ENCODE assay signal across 8 cellular contexts in the genomic region with DNA sequence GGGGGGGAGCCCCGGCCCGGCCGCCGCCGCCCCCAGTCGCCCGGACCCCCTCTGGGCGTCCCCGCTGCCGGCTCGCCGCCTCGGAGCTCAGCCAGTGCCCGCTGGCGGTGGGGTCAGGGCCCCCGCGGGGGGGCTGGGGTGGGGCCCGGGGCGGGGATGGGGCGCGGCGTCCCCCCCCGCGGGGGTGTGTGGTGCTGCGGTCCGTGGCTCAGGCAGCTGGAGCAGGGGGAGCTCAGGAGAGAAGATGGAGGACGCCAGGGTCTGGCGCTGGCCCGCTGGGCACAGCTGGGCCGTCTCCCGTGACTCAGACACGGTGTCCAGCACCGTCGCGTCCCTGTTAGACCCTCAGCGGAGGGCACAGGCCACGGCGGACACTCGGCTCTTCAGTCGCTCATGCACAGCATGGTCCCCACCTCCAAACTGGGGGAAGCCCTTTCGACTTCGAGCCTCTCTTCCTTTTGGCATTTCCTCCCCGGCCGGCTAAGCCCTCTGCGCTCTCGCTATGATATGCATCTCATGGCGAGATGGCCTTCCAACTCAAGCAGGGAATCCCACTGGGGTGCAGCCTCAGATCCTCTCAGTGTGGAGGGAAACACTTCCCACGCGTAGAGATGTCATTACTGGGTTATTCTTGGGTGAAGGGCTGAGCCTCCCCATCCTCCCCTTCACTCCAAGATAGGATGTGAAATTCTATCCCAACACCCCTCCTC. TPM values are rescaled to one million over a fixed set of nuclear protein-coding genes. Genes with fewer than 3 reads are reported as not detected.
DNase-seq lines count a peak whose midpoint lies in the region; ATAC-seq and TF ChIP-seq lines count a peak whose summit lies in the region.

No MANE protein-coding gene starts in this region.

- H3K4me3 Mint-ChIP-seq in activated CD4-positive, alpha-beta T cell treated with anti-CD3 and anti-CD28 coated beads for 36 hours, result peak overlapping the region; percentile 89
- H3K4me3 Mint-ChIP-seq in endothelial cell (ENCODE audit: unreplicated experiment), result peak overlapping the region; percentile 95

- peak overlapping the region; percentile 29 for H3K23ac ChIP-seq in mesendoderm (ENCODE audit: low read length)

- H3K4ac ChIP-seq in mesendoderm (ENCODE audit: low read depth, low read length), result peak overlapping the region; percentile 59

- TF ChIP-seq CTCF in AG09309 (IDR thresholded peaks at IDR 0.05; ENCODE audit: control insufficient read depth, insufficient read depth, low read depth, low read length, missing control alignments) (no peak), endothelial cell (IDR thresholded peaks at IDR 0.05; ENCODE audit: unreplicated experiment) (no peak)

- H3K4me2 ChIP-seq in mesendoderm (ENCODE audit: low read length), result peak overlapping the region; percentile 66

- H3K9ac ChIP-seq in mesendoderm (ENCODE audit: low read length), result peak overlapping the region; percentile 86

- H3K4me1 Mint-ChIP-seq in activated CD4-positive, alpha-beta T cell treated with anti-CD3 and anti-CD28 coated beads for 36 hours, result peaks cover 50% of the 10 kb centered on the region
- H3K4me1 Mint-ChIP-seq in endothelial cell (ENCODE audit: unreplicated experiment), result peaks cover 45% of the 10 kb centered on the region

- DNase-seq in AG09309 (ENCODE audit: low read depth) (no peak), NCI-H2227 (lab: John Stamatoyannopoulos, UW; ENCODE audit: unreplicated experiment) (peak; percentile 88), endothelial cell (ENCODE audit: low spot score) (no peak), mesendoderm (peak; percentile 77)
- no peak for DNase-seq in activated CD4-positive, alpha-beta T cell treated with anti-CD3 and anti-CD28 coated beads for 36 hours
- peak; percentile 56 to 82 (median 73) for DNase-seq in stimulated activated naive CD4-positive, alpha-beta T cell (lab: John Stamatoyannopoulos, UW)

- H3K56ac ChIP-seq in mesendoderm (ENCODE audit: low read length), result peak overlapping the region; percentile 93

- CTCF ChIA-PET in activated CD4-positive, alpha-beta T cell treated with anti-CD3 and anti-CD28 coated beads for 36 hours (lab: Charles Lee), result interaction anchor here (0.6 to 4.5 kb wide), 9 partner anchors 8 to 136 kb away, joined by 3 to 74 read pairs (median 4); a partner anchor contains a TSS

- H3K27me3 ChIP-seq in mesendoderm (ENCODE audit: insufficient read depth, low read length, poor library complexity), result no peaks in the 10 kb centered on the region

- WGBS in mesendoderm (ENCODE audit: extremely low coverage, insufficient coverage, low lambda C conversion rate), result no CpG with 5 or more reads among the region's 49 CpGs

- H4K5ac ChIP-seq in mesendoderm (ENCODE audit: low read length), result no peak overlapping the region

- H3K36me3 Mint-ChIP-seq in activated CD4-positive, alpha-beta T cell treated with anti-CD3 and anti-CD28 coated beads for 36 hours (ENCODE audit: low read depth), result peaks cover 10% of the 10 kb centered on the region
- H3K36me3 Mint-ChIP-seq in endothelial cell (ENCODE audit: low read depth, unreplicated experiment), result peaks cover 9% of the 10 kb centered on the region

- H3K27ac Mint-ChIP-seq in activated CD4-positive, alpha-beta T cell treated with anti-CD3 and anti-CD28 coated beads for 36 hours, result peak overlapping the region; percentile 95
- peak overlapping the region; percentile 96 for H3K27ac Mint-ChIP-seq in endothelial cell (ENCODE audit: unreplicated experiment)

- H3K27me3 Mint-ChIP-seq in activated CD4-positive, alpha-beta T cell treated with anti-CD3 and anti-CD28 coated beads for 36 hours, result no peaks in the 10 kb centered on the region
- H3K27me3 Mint-ChIP-seq in endothelial cell (ENCODE audit: unreplicated experiment), result peaks cover 10% of the 10 kb centered on the region

- peaks cover 29% of the 10 kb centered on the region for H3K79me2 ChIP-seq in mesendoderm (ENCODE audit: control insufficient read depth, insufficient read depth, low read length)

- H3K18ac ChIP-seq in mesendoderm (ENCODE audit: low read length), result peak overlapping the region; percentile 89

- H3K4me3 ChIP-seq in AG09309 (ENCODE audit: control insufficient read depth, low read depth, low read length) (peak overlapping the region; percentile 83), mesendoderm (ENCODE audit: low read length) (peak overlapping the region; percentile 23)

- H3K79me1 ChIP-seq in mesendoderm (ENCODE audit: low read length), result peaks cover 5% of the 10 kb centered on the region

- peak; percentile 65 for ATAC-seq in HG02981 (IDR thresholded peaks at IDR 0.05; ENCODE audit: unreplicated experiment)
- ATAC-seq in activated CD4-positive, alpha-beta T cell treated with anti-CD3 and anti-CD28 coated beads for 36 hours, result peak; percentile 72

- TF ChIP-seq POLR2A in GM18526 (IDR thresholded peaks at IDR 0.05; ENCODE audit: extremely low read depth, insufficient read length), result peak; percentile 79

- peak overlapping the region; percentile 76 for H3K27ac ChIP-seq in mesendoderm (ENCODE audit: low read depth, low read length)

- intact Hi-C loops in activated CD4-positive, alpha-beta T cell treated with anti-CD3 and anti-CD28 coated beads for 36 hours (cut with DNase I, micrococcal nuclease), result loop anchor here (1.0 to 5.0 kb wide), 6 partner anchors 19 to 349 kb away; a partner anchor contains a TSS

- no peak overlapping the region for H2BK15ac ChIP-seq in mesendoderm (replicated peaks; ENCODE audit: low read depth)

- H3K9me3 Mint-ChIP-seq in activated CD4-positive, alpha-beta T cell treated with anti-CD3 and anti-CD28 coated beads for 36 hours (ENCODE audit: low read depth), result no peaks in the 10 kb centered on the region
- H3K9me3 Mint-ChIP-seq in endothelial cell (ENCODE audit: unreplicated experiment), result no peaks in the 10 kb centered on the region

- peak overlapping the region; percentile 48 for H2BK120ac ChIP-seq in mesendoderm (ENCODE audit: low read depth, low read length)

- no peaks in the 10 kb centered on the region for H3K36me3 ChIP-seq in mesendoderm (ENCODE audit: control insufficient read depth, insufficient read depth, low read length)

- H2AK5ac ChIP-seq in mesendoderm (ENCODE audit: low read length), result no peak overlapping the region

- H4K8ac ChIP-seq in mesendoderm (ENCODE audit: low read depth, low read length), result peak overlapping the region; percentile 87

- H2BK5ac ChIP-seq in mesendoderm (ENCODE audit: low read length), result peak overlapping the region; percentile 61

- peaks cover 2% of the 10 kb centered on the region for H3K4me1 ChIP-seq in mesendoderm (ENCODE audit: control insufficient read depth, low read depth, low read length)

- POLR2A ChIA-PET in activated CD4-positive, alpha-beta T cell treated with anti-CD3 and anti-CD28 coated beads for 36 hours (lab: Charles Lee), result interaction anchor here (0.6 to 0.8 kb wide), 2 partner anchors 19 to 40 kb away, joined by 3 to 4 read pairs; a partner anchor contains a TSS

RNA-seq across cellular contexts. Expression of a gene that starts 0.4 kb away (rescaled TPM):
- 10 to 100 TPM; 21.3 to 26.3 TPM for total RNA-seq in activated CD4-positive, alpha-beta T cell treated with anti-CD3 and anti-CD28 coated beads for 36 hours
- total RNA-seq in endothelial cell (ENCODE audit: unreplicated experiment), result 43.7 TPM
- polyA plus RNA-seq in mesendoderm (2013, experiment 1 of 2), result 43.9 TPM
- polyA plus RNA-seq in mesendoderm (2013, experiment 2 of 2), result 44.0 TPM

RNA-seq across cellular contexts. Expression of a gene that starts 18.6 kb away (rescaled TPM):
- total RNA-seq in activated CD4-positive, alpha-beta T cell treated with anti-CD3 and anti-CD28 coated beads for 36 hours, result 100 to 1,000 TPM; 271 to 368 TPM
- total RNA-seq in endothelial cell (ENCODE audit: unreplicated experiment), result 201 TPM
- polyA plus RNA-seq in mesendoderm (2013, experiment 1 of 2), result 461 TPM
- polyA plus RNA-seq in mesendoderm (2013, experiment 2 of 2), result 462 TPM

RNA-seq across cellular contexts. Expression of a gene that starts 33.2 kb away (rescaled TPM):
- under 1 TPM in 1 of 2 experiments, not detected in 1; 0.14 TPM for total RNA-seq in activated CD4-positive, alpha-beta T cell treated with anti-CD3 and anti-CD28 coated beads for 36 hours
- total RNA-seq in endothelial cell (ENCODE audit: unreplicated experiment), result 13.3 TPM
- polyA plus RNA-seq in mesendoderm (2013, experiment 1 of 2), result 7.0 TPM
- 7.6 TPM for polyA plus RNA-seq in mesendoderm (2013, experiment 2 of 2)

Comparison
In these comparisons a context has a peak if more than half of its experiments do, and no peak if none do; other contexts are left out.
1. DNase-seq: peak in NCI-H2227 (single experiment), mesendoderm (single experiment) and stimulated activated naive CD4-positive, alpha-beta T cell (6 of 6); none in AG09309 (single experiment), activated CD4-positive, alpha-beta T cell treated with anti-CD3 and anti-CD28 coated beads for 36 hours (single experiment) and endothelial cell (single experiment).
2. RNA of a gene that starts 33.2 kb away (total RNA-seq): 13.3 TPM in endothelial cell (single experiment); 0.14 TPM in activated CD4-positive, alpha-beta T cell treated with anti-CD3 and anti-CD28 coated beads for 36 hours; every median in the first group is over 10 times any median in the second.